ENCODE assay signal across 22 cellular contexts in genomic region chr3:54905230-54905888, GRCh38. TPM values are rescaled to one million over a fixed set of nuclear protein-coding genes. Genes with fewer than 3 reads are reported as not detected.
DNase-seq lines count a peak whose midpoint lies in the region; ATAC-seq and TF ChIP-seq lines count a peak whose summit lies in the region.
"Had no signal": no experiment of that assay in that cellular context is flagged by ENCODE, and none has a peak within 500 bp of the region (broad histone marks: within the 10 kb centered on the region; RNA-seq: fewer than 3 reads in every experiment).

No MANE protein-coding gene starts in this region.

- no peaks in the 10 kb centered on the region for H3K4me1 ChIP-seq in body of pancreas
- H3K4me1 ChIP-seq in uterus = no peaks in the 10 kb centered on the region
- H3K4me1 ChIP-seq: tibial artery had no signal

- 33 to 46% methylated on average over 2 of the region's 2 CpGs for WGBS in body of pancreas, 2 donors

- H3K27ac ChIP-seq in body of pancreas (no peak overlapping the region), uterus (no peak overlapping the region)
- H3K27ac ChIP-seq: BLaER1 treated with 17β-estradiol and CSF1 and Interleukin-3, amounts not matched to agents 10 nM and 100 nM; dorsolateral prefrontal cortex; epithelial cell of prostate; SK-N-MC; tibial artery had no signal

- intact Hi-C loops in body of pancreas (cut with DNase I) (no loop called here), uterus (cut with DNase I; ENCODE audit: low total_unique reads) (no loop called here)

- H3K4me3 ChIP-seq in body of pancreas = no peak overlapping the region
- no peak overlapping the region for H3K4me3 ChIP-seq in uterus
- H3K4me3 ChIP-seq: BLaER1 treated with 17β-estradiol and CSF1 and Interleukin-3, amounts not matched to agents 10 nM and 100 nM; dorsolateral prefrontal cortex; sigmoid colon; SK-N-MC; tibial artery had no signal

- no peaks in the 10 kb centered on the region for H3K27me3 ChIP-seq in body of pancreas
- H3K27me3 ChIP-seq in uterus = no peaks in the 10 kb centered on the region
- H3K27me3 ChIP-seq: BLaER1 treated with 17β-estradiol and CSF1 and Interleukin-3, amounts not matched to agents 10 nM and 100 nM; dorsolateral prefrontal cortex; sigmoid colon; tibial artery had no signal

- TF ChIP-seq POLR2A in body of pancreas (IDR thresholded peaks at IDR 0.05) (no peak), uterus (IDR thresholded peaks at IDR 0.05) (no peak)

- ATAC-seq in body of pancreas = peak; percentile 30
- ATAC-seq in GM21381 (IDR thresholded peaks at IDR 0.05; ENCODE audit: unreplicated experiment) = no peak
- ATAC-seq: activated CD8-positive, alpha-beta T cell treated with anti-CD3 and anti-CD28 coated beads, Interleukin-2, amount 10 ng/mL, durations not matched to agents 7 days and 5 days; activated naive CD4-positive, alpha-beta T cell treated with anti-CD3 and anti-CD28 coated beads, Interleukin-2, amount 50 U/mL, for 72 hours; activated T-cell treated with anti-CD3 and anti-CD28 coated beads, Interleukin-2, amount 50 U/mL, for 72 hours; left ventricle myocardium superior; stimulated activated naive CD8-positive, alpha-beta T cell treated with anti-CD3 and anti-CD28 coated beads, Interleukin-15, Interleukin-2, amounts not matched to agents 100 U/mL and 50 U/mL, for 24 hours had no signal

- no peaks in the 10 kb centered on the region for H3K36me3 ChIP-seq in body of pancreas (replicated peaks in 1 of 2; ENCODE audit: insufficient read depth in 1 of 2, low read depth in 2 of 2)
- no peaks in the 10 kb centered on the region for H3K36me3 ChIP-seq in uterus
- H3K36me3 ChIP-seq: BLaER1 treated with 17β-estradiol and CSF1 and Interleukin-3, amounts not matched to agents 10 nM and 100 nM; sigmoid colon; tibial artery had no signal

- DNase-seq in LHCN-M2 (ENCODE audit: low read depth) (peak; percentile 38), body of pancreas (no peak), kidney tubule cell (ENCODE audit: low spot score) (peak; percentile 76), uterus (no peak), medulla oblongata (ENCODE audit: extremely low spot score) (no peak), DMS53 (lab: John Stamatoyannopoulos, UW) (no peak)
- DNase-seq: activated CD8-positive, alpha-beta T cell treated with anti-CD3 and anti-CD28 coated beads, Interleukin-2, amount 10 ng/mL, durations not matched to agents 7 days and 5 days; activated T-cell treated with anti-CD3 and anti-CD28 coated beads, Interleukin-2, amount 50 U/mL, for 72 hours; dorsolateral prefrontal cortex; left ventricle myocardium superior; NCI-H82; nucleus accumbens; sigmoid colon; stimulated activated naive CD8-positive, alpha-beta T cell treated with anti-CD3 and anti-CD28 coated beads, Interleukin-15, Interleukin-2, amounts not matched to agents 100 U/mL and 50 U/mL, for 24 hours; tibial artery had no signal

- H3K9me3 ChIP-seq in body of pancreas = no peaks in the 10 kb centered on the region
- H3K9me3 ChIP-seq in uterus = no peaks in the 10 kb centered on the region
- H3K9me3 ChIP-seq: BLaER1 treated with 17β-estradiol and CSF1 and Interleukin-3, amounts not matched to agents 10 nM and 100 nM; sigmoid colon; tibial artery had no signal

- TF ChIP-seq CTCF in body of pancreas (IDR thresholded peaks at IDR 0.05) (no peak), uterus (IDR thresholded peaks at IDR 0.05) (no peak)

RNA-seq across cellular contexts. Expression of gene LRTM1, which starts 22.5 kb away (rescaled TPM):
- total RNA-seq in LHCN-M2 (2014; rRNA removed) (not detected in 2 replicates), body of pancreas (not detected), uterus (not detected)
- polyA plus RNA-seq in LHCN-M2 (2012) = not detected
- total RNA-seq: activated CD8-positive, alpha-beta T cell treated with anti-CD3 and anti-CD28 coated beads, Interleukin-2, amount 10 ng/mL, durations not matched to agents 7 days and 5 days; activated naive CD4-positive, alpha-beta T cell treated with anti-CD3 and anti-CD28 coated beads, Interleukin-2, amount 50 U/mL, for 72 hours; activated T-cell treated with anti-CD3 and anti-CD28 coated beads, Interleukin-2, amount 50 U/mL, for 72 hours; bronchial epithelial cell; left ventricle myocardium superior; sigmoid colon had no signal
- polyA plus RNA-seq: IgD-negative memory B cell, sigmoid colon had no signal

Comparison
In these comparisons a context has a peak if more than half of its experiments do, and no peak if none do; other contexts are left out.
1. DNase-seq: peak in LHCN-M2 (single experiment) and kidney tubule cell (single experiment); none in body of pancreas (0 of 4), uterus (0 of 2), medulla oblongata (single experiment) and DMS53 (single experiment).